Comparison of ENCODE assay signal across 16 cellular contexts in genomic region chr10:130354555-130354954, GRCh38.
A peak's percentile ranks its signal among the peaks of the same experiment; 100 is the strongest.
DNase-seq lines count a peak whose midpoint lies in the region; ATAC-seq, FAIRE-seq and TF ChIP-seq lines count a peak whose summit lies in the region.
"Had no signal": no experiment of that assay in that cellular context is flagged by ENCODE, and none has a peak within 500 bp of the region (broad histone marks: within the 10 kb centered on the region; RNA-seq: fewer than 3 reads in every experiment).

No MANE protein-coding gene starts in this region.

- H3K4me3 Mint-ChIP-seq in type B pancreatic cell: no peak overlapping the region
- H3K4me3 Mint-ChIP-seq: CD8-positive, alpha-beta memory T cell had no signal

- no peak for FAIRE-seq in kidney (lab: Jason Lieb, UNC)
- FAIRE-seq: A549, GM19239, H1 had no signal

- no peaks in the 10 kb centered on the region for H3K4me1 Mint-ChIP-seq in type B pancreatic cell (ENCODE audit: unreplicated experiment)
- H3K4me1 Mint-ChIP-seq: CD8-positive, alpha-beta memory T cell had no signal

- no peak overlapping the region for H2BK120ac ChIP-seq in IMR-90 (ENCODE audit: low read depth, low read length)

- H3K36me3 ChIP-seq in left ventricle myocardium inferior (no peaks in the 10 kb centered on the region), IMR-90 (ENCODE audit: control insufficient read depth, insufficient read depth, low read length) (no peaks in the 10 kb centered on the region), kidney (ENCODE audit: control insufficient read depth in 1 of 2, insufficient read depth in 2 of 2, low read length in 2 of 2) (no peaks in the 10 kb centered on the region)
- H3K36me3 ChIP-seq: BE2C, HAP-1 had no signal

- no peak for TF ChIP-seq POLR2A in IMR-90 (IDR thresholded peaks at IDR 0.05; ENCODE audit: low read depth, low read length)

- TF ChIP-seq CTCF in left ventricle myocardium inferior (IDR thresholded peaks at IDR 0.05; ENCODE audit: borderline replicate concordance) (no peak), IMR-90 (conservative IDR thresholded peaks at IDR 0.05; ENCODE audit: low read depth, low read length) (no peak), kidney (IDR thresholded peaks at IDR 0.05; ENCODE audit: borderline replicate concordance, extremely low read depth, insufficient read depth) (no peak), type B pancreatic cell (conservative IDR thresholded peaks at IDR 0.05) (no peak)

- H3K4me3 ChIP-seq in left ventricle myocardium inferior (no peak overlapping the region), IMR-90 (ENCODE audit: insufficient read depth, low read depth, low read length) (no peak overlapping the region), kidney (ENCODE audit: low read length in 2 of 2) (no peak overlapping the region)
- H3K4me3 ChIP-seq: A549, HAP-1 had no signal

- no peak overlapping the region for H4K5ac ChIP-seq in IMR-90 (ENCODE audit: low read depth, low read length)

- peak overlapping the region; percentile 57 for H2AK9ac ChIP-seq in IMR-90 (replicated peaks; ENCODE audit: low read depth, low read length, poor library complexity)

- H3K27ac Mint-ChIP-seq in type B pancreatic cell: no peak overlapping the region
- H3K27ac Mint-ChIP-seq: CD8-positive, alpha-beta memory T cell had no signal

- no peak overlapping the region for H3K14ac ChIP-seq in IMR-90 (replicated peaks; ENCODE audit: low read depth, low read length)

- no peak for TF ChIP-seq RAD21 in IMR-90 (IDR thresholded peaks at IDR 0.05; ENCODE audit: low read length)

- POLR2A ChIA-PET in IMR-90 (lab: Charles Lee; ENCODE audit: unreplicated experiment): no interaction called here

- H3K4me1 ChIP-seq in left ventricle myocardium inferior (no peaks in the 10 kb centered on the region), IMR-90 (ENCODE audit: control insufficient read depth, insufficient read depth, low read length) (no peaks in the 10 kb centered on the region), kidney (ENCODE audit: control insufficient read depth in 1 of 2, insufficient read depth in 1 of 2, low read depth in 1 of 2, low read length in 2 of 2) (no peaks in the 10 kb centered on the region)
- H3K4me1 ChIP-seq: A549, BE2C, Caco-2, HAP-1 had no signal

- H4K8ac ChIP-seq in IMR-90 (ENCODE audit: low read depth in 2 of 2, low read length in 2 of 2): no peak overlapping the region

- H3K56ac ChIP-seq in IMR-90 (ENCODE audit: extremely low read depth, insufficient read depth, low read length): no peak overlapping the region

- no peak overlapping the region for H3K4me2 ChIP-seq in IMR-90 (ENCODE audit: low read depth, low read length)
- H3K4me2 ChIP-seq: A549 had no signal

- dilution Hi-C loops in IMR-90 (cut with HindIII; ENCODE audit: low sequenced_read_pairs, unreplicated experiment): no loop called here

- H3K27me3 Mint-ChIP-seq in type B pancreatic cell: peaks cover 24% of the 10 kb centered on the region
- H3K27me3 Mint-ChIP-seq: CD8-positive, alpha-beta memory T cell had no signal

- H3K79me1 ChIP-seq in IMR-90 (ENCODE audit: low read depth in 1 of 2, low read length in 2 of 2): no peaks in the 10 kb centered on the region

- no peak for ATAC-seq in IMR-90 (ENCODE audit: low read depth)
- ATAC-seq: A549 had no signal

- no peak overlapping the region for H2BK5ac ChIP-seq in IMR-90 (ENCODE audit: low read depth, low read length, poor library complexity, severe bottlenecking)

- DNase-seq in cardiac septum (ENCODE audit: low spot score): peak; percentile 61
- DNase-seq in left ventricle myocardium inferior: no peak
- DNase-seq in IMR-90: no peak
- peak; percentile 31 for DNase-seq in kidney
- peak; percentile 29 for DNase-seq in type B pancreatic cell (ENCODE audit: extremely low spot score, unreplicated experiment)
- DNase-seq in NCI-H146 treated with DMSO at 0.1 percent for 48 hours (lab: John Stamatoyannopoulos, UW; ENCODE audit: unreplicated experiment): no peak
- no peak for DNase-seq in activated CD4-positive, alpha-beta T cell treated with anti-CD3 and anti-CD28 coated beads, Interleukin-2, amount 50 U/mL, for 1 hour
- DNase-seq: BE2C; CD8-positive, alpha-beta memory T cell; DMS53; GF-D8 had no signal

- 72% methylated on average over 2 of the region's 9 CpGs; no CpG with 5 or more reads in 1 of the 2 experiments for WGBS in IMR-90 (ENCODE audit: extremely low coverage in 2 of 2, insufficient read length in 1 of 2), 2 experiments

- H3K36me3 Mint-ChIP-seq in type B pancreatic cell: no peaks in the 10 kb centered on the region
- H3K36me3 Mint-ChIP-seq: CD8-positive, alpha-beta memory T cell had no signal

- no peak overlapping the region for H4K91ac ChIP-seq in IMR-90 (ENCODE audit: insufficient read depth, low read depth, low read length)

- H2AFZ ChIP-seq in IMR-90 (replicated peaks; ENCODE audit: low read length, poor library complexity): no peak overlapping the region

- H2BK20ac ChIP-seq in IMR-90 (ENCODE audit: low read depth, low read length): no peak overlapping the region

- no peak overlapping the region for H3K9ac ChIP-seq in IMR-90 (ENCODE audit: low read depth, low read length)
- no peak overlapping the region for H3K9ac ChIP-seq in kidney (ENCODE audit: low read length in 2 of 2)

- H3K4ac ChIP-seq in IMR-90 (ENCODE audit: low read depth, low read length): no peak overlapping the region

- CTCF ChIA-PET in IMR-90 (lab: Yijun Ruan, JAX): no interaction called here

- no peaks in the 10 kb centered on the region for H3K9me3 Mint-ChIP-seq in type B pancreatic cell

- no peak overlapping the region for H3K23ac ChIP-seq in IMR-90 (ENCODE audit: low read depth, low read length)

- H4K20me1 ChIP-seq in IMR-90 (ENCODE audit: insufficient read depth, low read length): no peaks in the 10 kb centered on the region

- no peak overlapping the region for H2AK5ac ChIP-seq in IMR-90 (ENCODE audit: low read depth, low read length)

- no peak overlapping the region for H2BK15ac ChIP-seq in IMR-90 (ENCODE audit: low read depth, low read length)

- BruUV-seq in IMR-90 (replicated peaks; lab: Mats Ljungman, UMichigan): no TSS peak

- H3K27ac ChIP-seq in left ventricle myocardium inferior (replicated peaks) (no peak overlapping the region), IMR-90 (ENCODE audit: insufficient read depth, low read length) (no peak overlapping the region), kidney (ENCODE audit: low read depth in 2 of 2, low read length in 2 of 2) (no peak overlapping the region)
- H3K27ac ChIP-seq: A549 had no signal

- H3K9me3 ChIP-seq in left ventricle myocardium inferior (replicated peaks): no peaks in the 10 kb centered on the region
- peaks cover 45% of the 10 kb centered on the region for H3K9me3 ChIP-seq in IMR-90 (ENCODE audit: control insufficient read depth, insufficient read depth, low read length)
- no peaks in the 10 kb centered on the region for H3K9me3 ChIP-seq in kidney (ENCODE audit: control insufficient read depth in 1 of 2, low read length in 2 of 2)
- H3K9me3 ChIP-seq: A549, BE2C, Caco-2, HAP-1 had no signal

- in situ Hi-C loops in IMR-90 (cut with MboI; ENCODE audit: low sequenced_read_pairs): no loop called here

- H3K27me3 ChIP-seq in left ventricle myocardium inferior (ENCODE audit: low read depth) (peaks cover 23% of the 10 kb centered on the region), IMR-90 (ENCODE audit: control insufficient read depth, insufficient read depth, low read length) (no peaks in the 10 kb centered on the region)
- H3K27me3 ChIP-seq: BE2C had no signal

- no peaks in the 10 kb centered on the region for H3K9me1 ChIP-seq in IMR-90 (ENCODE audit: insufficient read depth, low read length)

- intact Hi-C loops in cardiac septum (cut with DNase I): loop anchor here (10.0 kb wide), 1 partner anchor 160 kb away; no protein-coding TSS in a partner anchor
- intact Hi-C loops in left ventricle myocardium inferior (cut with micrococcal nuclease): no loop called here
- intact Hi-C loops in IMR-90 (cut with micrococcal nuclease): no loop called here
- intact Hi-C loops in kidney (cut with DNase I): no loop called here

- H3K18ac ChIP-seq in IMR-90 (ENCODE audit: low read depth, low read length): no peak overlapping the region

TF ChIP-seq in IMR-90, 13 proteins besides CTCF, POLR2A, EP300 and RAD21:
- TF ChIP-seq ELK1 (IDR thresholded peaks at IDR 0.05; ENCODE audit: borderline replicate concordance, low read depth, low read length): no peak
- no peak for TF ChIP-seq USF2 (IDR thresholded peaks at IDR 0.05; ENCODE audit: low read depth, low read length)
- TF ChIP-seq BHLHE40 (IDR thresholded peaks at IDR 0.05; ENCODE audit: low read depth, low read length): no peak
- no peak for TF ChIP-seq SMC3 (IDR thresholded peaks at IDR 0.05; ENCODE audit: low read depth, low read length)
- no peak for TF ChIP-seq MAFK (IDR thresholded peaks at IDR 0.05; ENCODE audit: low read depth, low read length)
- TF ChIP-seq MXI1 (IDR thresholded peaks at IDR 0.05; ENCODE audit: borderline replicate concordance, low read depth, low read length): no peak
- no peak for TF ChIP-seq CHD1 (IDR thresholded peaks at IDR 0.05; ENCODE audit: low read depth, low read length)
- TF ChIP-seq FOS (IDR thresholded peaks at IDR 0.05; ENCODE audit: low read depth, low read length): no peak

Comparison
In these comparisons a context has a peak if more than half of its experiments do, and no peak if none do; other contexts are left out.
1. DNase-seq: peak in cardiac septum (single experiment), kidney (single experiment) and type B pancreatic cell (single experiment); none in left ventricle myocardium inferior (single experiment), IMR-90 (single experiment), NCI-H146 treated with DMSO at 0.1 percent for 48 hours (single experiment) and activated CD4-positive, alpha-beta T cell treated with anti-CD3 and anti-CD28 coated beads, Interleukin-2, amount 50 U/mL, for 1 hour (single experiment).